23 cellular contexts compared by ENCODE assay signal in genomic region chr6:79173378-79173777, GRCh38.
DNase-seq lines count a peak whose midpoint lies in the region; ATAC-seq and TF ChIP-seq lines count a peak whose summit lies in the region.
"Had no signal": no experiment of that assay in that cellular context is flagged by ENCODE, and none has a peak within 500 bp of the region (broad histone marks: within the 10 kb centered on the region; RNA-seq: fewer than 3 reads in every experiment).

No MANE protein-coding gene starts in this region.

- H3K27me3 ChIP-seq in parathyroid adenoma (ENCODE audit: control insufficient read depth, insufficient read depth, low read length): no peaks in the 10 kb centered on the region
- H3K27me3 ChIP-seq: BLaER1, SJSA1 had no signal

- DNase-seq in SKM-1 (lab: John Stamatoyannopoulos, UW; ENCODE audit: unreplicated experiment): peak; percentile 3
- no peak for DNase-seq in SKM-1 treated with dmso at 0.1 percent for 144 hours (lab: John Stamatoyannopoulos, UW; ENCODE audit: unreplicated experiment)
- peak; percentile 24 for DNase-seq in HCEC 1CT
- DNase-seq in NCI-H69 (lab: John Stamatoyannopoulos, UW): peak; percentile 49
- DNase-seq in activated effector memory CD4-positive, alpha-beta T cell treated with anti-CD3 and anti-CD28 coated beads, Interleukin-2, amount 50 U/mL, for 16 hours: no peak
- DNase-seq: Calu3; CD4-positive, alpha-beta memory T cell; KG1; NCI-H1105; NCI-H1694; NCI-H2107; NCI-H510A treated with DMSO at 0.1 percent for 48 hours; NCI-H82; PC-9; SW 1271 had no signal

- H2AFZ ChIP-seq in parathyroid adenoma: peak overlapping the region; percentile 2
- H2AFZ ChIP-seq: PC-9 had no signal

- H3K36me3 ChIP-seq in parathyroid adenoma (ENCODE audit: control insufficient read depth, insufficient read depth, low read length): no peaks in the 10 kb centered on the region
- H3K36me3 ChIP-seq: BLaER1, SJSA1 had no signal

- TF ChIP-seq CTCF in parathyroid adenoma (IDR thresholded peaks at IDR 0.05): no peak

- ATAC-seq in GM18867 (IDR thresholded peaks at IDR 0.05; ENCODE audit: unreplicated experiment) (no peak), HG02588 (IDR thresholded peaks at IDR 0.05; ENCODE audit: unreplicated experiment) (no peak)
- ATAC-seq: A549, HCT116, HepG2 had no signal

- no peaks in the 10 kb centered on the region for H3K79me2 ChIP-seq in parathyroid adenoma

- no peaks in the 10 kb centered on the region for H3K9me3 ChIP-seq in parathyroid adenoma (ENCODE audit: control insufficient read depth, low read length)
- H3K9me3 ChIP-seq: A549, BLaER1, SJSA1 had no signal

- peaks cover 6% of the 10 kb centered on the region for H3K4me1 ChIP-seq in parathyroid adenoma
- H3K4me1 ChIP-seq: A549, BLaER1, SJSA1 had no signal

- H3K4me3 ChIP-seq in parathyroid adenoma (ENCODE audit: low read depth, low read length): no peak overlapping the region
- H3K4me3 ChIP-seq: A549, BLaER1, PC-9, SJSA1 had no signal

- H3K4me2 ChIP-seq in parathyroid adenoma (ENCODE audit: low read length): no peak overlapping the region
- H3K4me2 ChIP-seq: A549, BLaER1, PC-9 had no signal

- no peak overlapping the region for H3K9ac ChIP-seq in parathyroid adenoma
- H3K9ac ChIP-seq: BLaER1 had no signal

- no peak overlapping the region for H3K27ac ChIP-seq in parathyroid adenoma
- H3K27ac ChIP-seq: A549, BLaER1, PC-9, SJSA1 had no signal

Comparison
In these comparisons a context has a peak if more than half of its experiments do, and no peak if none do; other contexts are left out.
1. DNase-seq: peak in SKM-1 (single experiment), HCEC 1CT (single experiment) and NCI-H69 (single experiment); none in SKM-1 treated with dmso at 0.1 percent for 144 hours (single experiment) and activated effector memory CD4-positive, alpha-beta T cell treated with anti-CD3 and anti-CD28 coated beads, Interleukin-2, amount 50 U/mL, for 16 hours (single experiment).